11 cellular contexts compared by ENCODE assay signal in the genomic region with DNA sequence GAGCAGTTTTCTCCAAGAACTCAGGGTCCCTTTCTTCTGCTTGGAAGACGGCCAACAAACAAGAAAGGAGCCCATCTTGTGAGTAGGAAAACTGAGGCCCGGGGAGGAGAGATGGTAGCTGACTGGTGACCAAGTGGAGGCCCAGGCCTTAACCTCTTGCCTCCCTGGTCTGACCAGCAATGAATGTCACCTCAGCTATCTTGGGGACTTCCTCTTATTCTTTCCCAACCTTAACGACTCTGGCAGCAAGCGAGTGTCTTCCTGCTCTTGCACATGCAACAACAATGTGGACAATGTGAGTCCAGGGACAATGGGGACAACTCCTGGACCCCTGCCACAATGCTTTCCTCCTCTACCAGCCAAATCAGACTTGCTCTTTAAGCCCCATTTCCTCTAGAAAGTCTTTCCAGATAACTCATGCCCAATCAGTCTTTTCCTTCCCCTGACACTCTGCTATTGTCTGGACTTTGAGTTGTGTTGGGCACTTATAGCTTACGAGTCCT. TPM values are rescaled to one million over a fixed set of nuclear protein-coding genes. Genes with fewer than 3 reads are reported as not detected.
DNase-seq lines count a peak whose midpoint lies in the region; ATAC-seq and TF ChIP-seq lines count a peak whose summit lies in the region.
"Had no signal": no experiment of that assay in that cellular context is flagged by ENCODE, and none has a peak within 500 bp of the region (broad histone marks: within the 10 kb centered on the region; RNA-seq: fewer than 3 reads in every experiment).

No MANE protein-coding gene starts in this region.

- H3K27me3 Mint-ChIP-seq in neural progenitor cell (ENCODE audit: insufficient read depth, low read depth) = peaks cover 3% of the 10 kb centered on the region
- H3K27me3 Mint-ChIP-seq: B cell had no signal

- H3K4me3 ChIP-seq in AG10803 (ENCODE audit: low read length) = no peak overlapping the region
- no peak overlapping the region for H3K4me3 ChIP-seq in Peyer's patch
- no peak overlapping the region for H3K4me3 ChIP-seq in fibroblast of pulmonary artery (replicated peaks; ENCODE audit: low read depth, low read length)
- no peak overlapping the region for H3K4me3 ChIP-seq in neural progenitor cell

- peaks cover 45% of the 10 kb centered on the region for H3K4me1 Mint-ChIP-seq in neural progenitor cell
- H3K4me1 Mint-ChIP-seq in stimulated activated effector memory CD8-positive, alpha-beta T cell treated with anti-CD3 and anti-CD28 coated beads, Interleukin-12 subunit alpha, Interleukin-12 subunit beta, amount 100 ng/mL, for 72 hours = no peaks in the 10 kb centered on the region
- H3K4me1 Mint-ChIP-seq: B cell had no signal

- TF ChIP-seq CTCF in AG10803 (conservative IDR thresholded peaks at IDR 0.05; ENCODE audit: low read length) = no peak
- no peak for TF ChIP-seq CTCF in Peyer's patch (IDR thresholded peaks at IDR 0.05)
- TF ChIP-seq CTCF in fibroblast of pulmonary artery (IDR thresholded peaks at IDR 0.05; ENCODE audit: low read length, missing control alignments) = no peak
- TF ChIP-seq CTCF in neural progenitor cell (IDR thresholded peaks at IDR 0.05) = no peak

- no peaks in the 10 kb centered on the region for H3K79me2 ChIP-seq in neural progenitor cell (ENCODE audit: low read depth)

- peaks cover under 1% of the 10 kb centered on the region for H3K9me3 Mint-ChIP-seq in neural progenitor cell
- no peaks in the 10 kb centered on the region for H3K9me3 Mint-ChIP-seq in stimulated activated effector memory CD8-positive, alpha-beta T cell treated with anti-CD3 and anti-CD28 coated beads, Interleukin-12 subunit alpha, Interleukin-12 subunit beta, amount 100 ng/mL, for 72 hours

- H4K20me1 ChIP-seq in neural progenitor cell (ENCODE audit: low read depth) = peaks cover 30% of the 10 kb centered on the region

- H3K27ac ChIP-seq in Peyer's patch = peak overlapping the region; percentile 25 to 96 (median 88)
- H3K27ac ChIP-seq in neural progenitor cell = no peak overlapping the region

- ATAC-seq in HG03196 (IDR thresholded peaks at IDR 0.05; ENCODE audit: unreplicated experiment) (no peak), GM18861 (IDR thresholded peaks at IDR 0.05; ENCODE audit: unreplicated experiment) (no peak)
- no peak for ATAC-seq in stimulated activated effector memory CD8-positive, alpha-beta T cell treated with anti-CD3 and anti-CD28 coated beads, Interleukin-12 subunit alpha, Interleukin-12 subunit beta, amount 100 ng/mL, for 72 hours

- in situ Hi-C loops in ACHN (cut with HindIII; ENCODE audit: low pct_ligation_motif_present, low pct_unique_long_range_greater_than_20kb, low sequenced_read_pairs) = no loop called here

- H3K4me2 ChIP-seq in neural progenitor cell = no peak overlapping the region

- H3K4me3 Mint-ChIP-seq in neural progenitor cell = no peak overlapping the region
- no peak overlapping the region for H3K4me3 Mint-ChIP-seq in stimulated activated effector memory CD8-positive, alpha-beta T cell treated with anti-CD3 and anti-CD28 coated beads, Interleukin-12 subunit alpha, Interleukin-12 subunit beta, amount 100 ng/mL, for 72 hours
- H3K4me3 Mint-ChIP-seq: B cell had no signal

- H3K36me3 Mint-ChIP-seq in neural progenitor cell = peaks cover 1% of the 10 kb centered on the region
- no peaks in the 10 kb centered on the region for H3K36me3 Mint-ChIP-seq in stimulated activated effector memory CD8-positive, alpha-beta T cell treated with anti-CD3 and anti-CD28 coated beads, Interleukin-12 subunit alpha, Interleukin-12 subunit beta, amount 100 ng/mL, for 72 hours

- H3K36me3 ChIP-seq in Peyer's patch = no peaks in the 10 kb centered on the region
- H3K36me3 ChIP-seq in neural progenitor cell = no peaks in the 10 kb centered on the region

- no peaks in the 10 kb centered on the region for H3K9me3 ChIP-seq in Peyer's patch
- H3K9me3 ChIP-seq in neural progenitor cell (ENCODE audit: low read depth) = no peaks in the 10 kb centered on the region

- TF ChIP-seq POLR2A in Peyer's patch (IDR thresholded peaks at IDR 0.05) = no peak

- H3K4me1 ChIP-seq in Peyer's patch (peaks cover 0 to 90% (median 17%) of the 10 kb centered on the region in 4 donors), neural progenitor cell (peaks cover 27% of the 10 kb centered on the region)

- peaks cover 14% of the 10 kb centered on the region for H3F3A ChIP-seq in neural progenitor cell (ENCODE audit: low read depth)

- DNase-seq in AG10803 (ENCODE audit: low read depth) (peak; percentile 50), Peyer's patch (no peak), fibroblast of pulmonary artery (ENCODE audit: low read depth) (peak; percentile 55), neural progenitor cell (ENCODE audit: low spot score) (no peak), ACHN (no peak)
- DNase-seq in stimulated activated effector memory CD8-positive, alpha-beta T cell treated with anti-CD3 and anti-CD28 coated beads, Interleukin-12 subunit alpha, Interleukin-12 subunit beta, amount 100 ng/mL, for 72 hours (ENCODE audit: low spot score in 2 of 2) = no peak
- DNase-seq: activated effector memory CD4-positive, alpha-beta T cell treated with Interleukin-2 at 50 U/mL for 16 hours; effector memory CD4-positive, alpha-beta T cell had no signal

- no peak overlapping the region for H3K9ac ChIP-seq in neural progenitor cell

- H3K27me3 ChIP-seq in Peyer's patch (no peaks in the 10 kb centered on the region), neural progenitor cell (no peaks in the 10 kb centered on the region)

- no peak overlapping the region for H2AFZ ChIP-seq in neural progenitor cell (replicated peaks)

- H3K27ac Mint-ChIP-seq in neural progenitor cell = peak overlapping the region; percentile 33
- no peak overlapping the region for H3K27ac Mint-ChIP-seq in stimulated activated effector memory CD8-positive, alpha-beta T cell treated with anti-CD3 and anti-CD28 coated beads, Interleukin-12 subunit alpha, Interleukin-12 subunit beta, amount 100 ng/mL, for 72 hours
- H3K27ac Mint-ChIP-seq: B cell had no signal

RNA-seq across cellular contexts. Expression of a gene that starts 12.6 kb away (rescaled TPM):
- 100 to 1,000 TPM in 3 of 4 donors, 10 to 100 TPM in 1; 68.7 to 199 (median 122) TPM for total RNA-seq in Peyer's patch
- 6.9 and 23.6 TPM in 2 replicates for total RNA-seq in neural progenitor cell (ENCODE audit: low replicate concordance)

RNA-seq across cellular contexts. Expression of a gene that starts 52.3 kb away (rescaled TPM):
- total RNA-seq in Peyer's patch (not detected), neural progenitor cell (ENCODE audit: low replicate concordance) (not detected in 2 replicates)
- total RNA-seq: B cell had no signal

Comparison
In these comparisons a context has a peak if more than half of its experiments do, and no peak if none do; other contexts are left out.
1. DNase-seq: peak in AG10803 (single experiment) and fibroblast of pulmonary artery (single experiment); none in Peyer's patch (0 of 3), neural progenitor cell (single experiment), ACHN (single experiment) and stimulated activated effector memory CD8-positive, alpha-beta T cell treated with anti-CD3 and anti-CD28 coated beads, Interleukin-12 subunit alpha, Interleukin-12 subunit beta, amount 100 ng/mL, for 72 hours (0 of 2).